ENCODE assay signal across 2 cellular contexts in genomic region chr14:30990766-30991165, GRCh38.
A peak's percentile ranks its signal among the peaks of the same experiment; 100 is the strongest.
TF ChIP-seq lines count a peak whose summit lies in the region.

No MANE protein-coding gene starts in this region.

TF ChIP-seq in IMR-90, 13 proteins besides CTCF, POLR2A, EP300 and RAD21:
- TF ChIP-seq FOS (IDR thresholded peaks at IDR 0.05; ENCODE audit: low read depth, low read length) (no peak), CEBPB (IDR thresholded peaks at IDR 0.05; ENCODE audit: low read depth, low read length) (no peak), RFX5 (IDR thresholded peaks at IDR 0.05; ENCODE audit: low read depth, low read length) (no peak), MAZ (IDR thresholded peaks at IDR 0.05; ENCODE audit: borderline replicate concordance, low read depth, low read length) (no peak)
- TF ChIP-seq, protein P1, sequence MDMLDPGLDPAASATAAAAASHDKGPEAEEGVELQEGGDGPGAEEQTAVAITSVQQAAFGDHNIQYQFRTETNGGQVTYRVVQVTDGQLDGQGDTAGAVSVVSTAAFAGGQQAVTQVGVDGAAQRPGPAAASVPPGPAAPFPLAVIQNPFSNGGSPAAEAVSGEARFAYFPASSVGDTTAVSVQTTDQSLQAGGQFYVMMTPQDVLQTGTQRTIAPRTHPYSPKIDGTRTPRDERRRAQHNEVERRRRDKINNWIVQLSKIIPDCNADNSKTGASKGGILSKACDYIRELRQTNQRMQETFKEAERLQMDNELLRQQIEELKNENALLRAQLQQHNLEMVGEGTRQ (IDR thresholded peaks at IDR 0.05; ENCODE audit: low read depth, low read length), result no peak
TF ChIP-seq in IMR-90: peak in this region for 0.

TF ChIP-seq in HepG2, 621 proteins besides CTCF, POLR2A, EP300 and RAD21:
- TF ChIP-seq ATF1 (CRISPR knock-in tag; IDR thresholded peaks at IDR 0.05) (0 out of 2 replicates have a peak, but pooled peaks have one; percentile 24), PAXIP1 (CRISPR knock-in tag; conservative IDR thresholded peaks at IDR 0.05) (no peak), FOXO4 (CRISPR knock-in tag; conservative IDR thresholded peaks at IDR 0.05) (0 out of 2 replicates have a peak, but pooled peaks have one; percentile 67), ZFY (CRISPR knock-in tag; IDR thresholded peaks at IDR 0.05) (no peak), ZSCAN30 (CRISPR knock-in tag; IDR thresholded peaks at IDR 0.05) (no peak), ZNF24 (IDR thresholded peaks at IDR 0.05) (no peak), ATM (IDR thresholded peaks at IDR 0.05; ENCODE audit: borderline replicate concordance) (no peak)
